Comparison of ENCODE assay signal across 14 cellular contexts in the genomic region with DNA sequence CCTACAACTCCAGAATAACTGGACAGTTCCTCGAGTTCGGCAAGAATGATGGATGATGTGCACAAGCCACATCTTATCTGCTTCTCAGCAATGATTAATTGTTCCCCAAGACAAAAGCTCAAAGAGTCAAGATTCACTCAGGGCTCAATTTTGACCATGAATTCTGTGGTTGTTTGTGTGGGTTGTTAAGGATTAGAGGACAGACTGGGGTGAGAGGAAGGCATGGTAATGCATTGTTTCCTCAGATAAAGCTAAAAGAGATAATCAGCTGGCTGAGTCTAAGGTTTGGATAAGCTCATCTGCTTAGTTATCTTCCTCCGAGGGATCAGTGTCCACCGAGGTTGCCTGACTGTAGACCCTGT.
DNase-seq lines count a peak whose midpoint lies in the region; FAIRE-seq and TF ChIP-seq lines count a peak whose summit lies in the region.
"Had no signal": no experiment of that assay in that cellular context is flagged by ENCODE, and none has a peak within 500 bp of the region (broad histone marks: within the 10 kb centered on the region; RNA-seq: fewer than 3 reads in every experiment).

No MANE protein-coding gene starts in this region.

- H4K20me1 ChIP-seq in astrocyte (ENCODE audit: insufficient read depth, low read length): no peaks in the 10 kb centered on the region
- H4K20me1 ChIP-seq: BLaER1 treated with 17β-estradiol and CSF1 and Interleukin-3, amounts not matched to agents 10 nM and 100 nM had no signal

- peaks cover 13% of the 10 kb centered on the region for H3K4me1 Mint-ChIP-seq in astrocyte (ENCODE audit: low read depth, unreplicated experiment)

- no peak overlapping the region for H3K27ac ChIP-seq in astrocyte (ENCODE audit: low read depth, low read length)
- H3K27ac ChIP-seq in mesenchymal stem cell (ENCODE audit: low read length, poor library complexity, severe bottlenecking): no peak overlapping the region
- no peak overlapping the region for H3K27ac ChIP-seq in caudate nucleus (ENCODE audit: low read depth, low read length)
- H3K27ac ChIP-seq: BLaER1 treated with 17β-estradiol and CSF1 and Interleukin-3, amounts not matched to agents 10 nM and 100 nM; GM23248 had no signal

- no peak overlapping the region for H4K91ac ChIP-seq in mesenchymal stem cell (ENCODE audit: low read length)

- no peak overlapping the region for H3K9ac ChIP-seq in astrocyte (ENCODE audit: low read length)
- no peak overlapping the region for H3K9ac ChIP-seq in mesenchymal stem cell (ENCODE audit: low read length)
- H3K9ac ChIP-seq: BLaER1 treated with 17β-estradiol and CSF1 and Interleukin-3, amounts not matched to agents 10 nM and 100 nM; GM23248 had no signal

- H3K79me2 ChIP-seq in astrocyte (ENCODE audit: insufficient read depth, low read length): no peaks in the 10 kb centered on the region

- H3K23ac ChIP-seq in mesenchymal stem cell (ENCODE audit: low read length in 2 of 2): no peak overlapping the region

- no peaks in the 10 kb centered on the region for H3K27me3 ChIP-seq in astrocyte (ENCODE audit: insufficient read depth, low read length)
- H3K27me3 ChIP-seq in mesenchymal stem cell (ENCODE audit: control insufficient read depth in 1 of 2, insufficient read depth in 1 of 2, low read length in 2 of 2): no peaks in the 10 kb centered on the region
- H3K27me3 ChIP-seq: BLaER1 treated with 17β-estradiol and CSF1 and Interleukin-3, amounts not matched to agents 10 nM and 100 nM had no signal

- no peak overlapping the region for H3K4ac ChIP-seq in mesenchymal stem cell (ENCODE audit: low read depth in 1 of 2, low read length in 2 of 2)

- H3K36me3 Mint-ChIP-seq in astrocyte (ENCODE audit: low read depth, unreplicated experiment): no peaks in the 10 kb centered on the region

- H3K36me3 ChIP-seq in astrocyte (ENCODE audit: insufficient read depth, low read length): no peaks in the 10 kb centered on the region
- H3K36me3 ChIP-seq in mesenchymal stem cell (ENCODE audit: control insufficient read depth in 1 of 2, insufficient read depth in 2 of 2, low read depth in 1 of 2, low read length in 2 of 2): no peaks in the 10 kb centered on the region
- H3K36me3 ChIP-seq: BLaER1 treated with 17β-estradiol and CSF1 and Interleukin-3, amounts not matched to agents 10 nM and 100 nM had no signal

- no peak overlapping the region for H2AFZ ChIP-seq in astrocyte (ENCODE audit: low read depth, low read length)
- no peak overlapping the region for H2AFZ ChIP-seq in mesenchymal stem cell (ENCODE audit: low read depth, low read length)
- H2AFZ ChIP-seq: GM23248 had no signal

- peak overlapping the region; percentile 22 for H3K27ac Mint-ChIP-seq in astrocyte (ENCODE audit: unreplicated experiment)
- H3K27ac Mint-ChIP-seq: CD4-positive, alpha-beta T cell had no signal

- DNase-seq in OCI-M1 (lab: John Stamatoyannopoulos, UW) (peak; percentile 25), astrocyte (ENCODE audit: low read depth) (peak; percentile 45), mesenchymal stem cell (peak; percentile 56), H4 (ENCODE audit: low spot score) (no peak), caudate nucleus (lab: John Stamatoyannopoulos, UW) (no peak)
- DNase-seq in activated CD4-positive, alpha-beta T cell treated with anti-CD3 and anti-CD28 coated beads, Interleukin-2, amount 50 U/mL, for 4 hours: no peak
- DNase-seq in effector CD8-positive, alpha-beta T cell (lab: John Stamatoyannopoulos, UW): no peak
- DNase-seq: Calu3; CD4-positive, alpha-beta T cell; DMS 273 treated with DMSO at 0.1 percent for 48 hours; H9 had no signal

- H3K4me2 ChIP-seq in astrocyte (ENCODE audit: low read length): no peak overlapping the region
- no peak overlapping the region for H3K4me2 ChIP-seq in mesenchymal stem cell (ENCODE audit: low read length, poor library complexity, severe bottlenecking)
- H3K4me2 ChIP-seq: BLaER1 treated with 17β-estradiol and CSF1 and Interleukin-3, amounts not matched to agents 10 nM and 100 nM had no signal

- H3K4me3 Mint-ChIP-seq in astrocyte (ENCODE audit: unreplicated experiment): no peak overlapping the region
- H3K4me3 Mint-ChIP-seq: CD4-positive, alpha-beta T cell; H9 had no signal

- peak overlapping the region; percentile 49 for H2AK5ac ChIP-seq in mesenchymal stem cell (ENCODE audit: low read length, severe bottlenecking)

- H4K8ac ChIP-seq in mesenchymal stem cell (ENCODE audit: low read length): no peak overlapping the region

- H3K18ac ChIP-seq in mesenchymal stem cell (ENCODE audit: low read depth in 1 of 2, low read length in 2 of 2): no peak overlapping the region

- H3K4me3 ChIP-seq in astrocyte (ENCODE audit: insufficient read depth, low read depth, low read length): no peak overlapping the region
- H3K4me3 ChIP-seq in mesenchymal stem cell (ENCODE audit: insufficient read depth in 1 of 2, low read depth in 1 of 2, low read length in 2 of 2): no peak overlapping the region
- H3K4me3 ChIP-seq: BLaER1 treated with 17β-estradiol and CSF1 and Interleukin-3, amounts not matched to agents 10 nM and 100 nM; GM23248 had no signal

- H2BK12ac ChIP-seq in mesenchymal stem cell (ENCODE audit: low read length in 2 of 2): no peak overlapping the region

- H3K14ac ChIP-seq in mesenchymal stem cell (ENCODE audit: low read length in 2 of 2): no peak overlapping the region

- H3K27me3 Mint-ChIP-seq in astrocyte (ENCODE audit: low read depth, unreplicated experiment): no peaks in the 10 kb centered on the region

- WGBS in mesenchymal stem cell: 51% methylated on average over 4 of the region's 4 CpGs

- H3K9me3 ChIP-seq in astrocyte (ENCODE audit: insufficient read depth, low read depth, low read length) (no peaks in the 10 kb centered on the region), mesenchymal stem cell (ENCODE audit: control insufficient read depth, low read length) (no peaks in the 10 kb centered on the region)
- H3K9me3 ChIP-seq: BLaER1 treated with 17β-estradiol and CSF1 and Interleukin-3, amounts not matched to agents 10 nM and 100 nM had no signal

- no peak overlapping the region for H2BK5ac ChIP-seq in mesenchymal stem cell (ENCODE audit: low read depth, low read length, poor library complexity, severe bottlenecking)

- H3K9me3 Mint-ChIP-seq in astrocyte (ENCODE audit: unreplicated experiment): peaks cover 1% of the 10 kb centered on the region
- H3K9me3 Mint-ChIP-seq: CD4-positive, alpha-beta T cell; H9 had no signal

- FAIRE-seq in astrocyte (lab: Jason Lieb, UNC): no peak
- FAIRE-seq: GM12891 had no signal

- H3K4me1 ChIP-seq in astrocyte (ENCODE audit: insufficient read depth, low read length) (no peaks in the 10 kb centered on the region), mesenchymal stem cell (ENCODE audit: control insufficient read depth, insufficient read depth, low read depth, low read length) (peaks cover 2% of the 10 kb centered on the region)
- H3K4me1 ChIP-seq: BLaER1 treated with 17β-estradiol and CSF1 and Interleukin-3, amounts not matched to agents 10 nM and 100 nM had no signal

- TF ChIP-seq CTCF in astrocyte (IDR thresholded peaks at IDR 0.05; ENCODE audit: insufficient read depth, low read depth, low read length): no peak

- H3K79me1 ChIP-seq in mesenchymal stem cell (replicated peaks; ENCODE audit: low read length, poor library complexity, severe bottlenecking): no peaks in the 10 kb centered on the region

- no peak overlapping the region for H2BK15ac ChIP-seq in mesenchymal stem cell (ENCODE audit: low read depth, poor library complexity, severe bottlenecking)

- H2BK120ac ChIP-seq in mesenchymal stem cell (ENCODE audit: low read depth, low read length): no peak overlapping the region

Comparison
In these comparisons a context has a peak if more than half of its experiments do, and no peak if none do; other contexts are left out.
1. DNase-seq: peak in OCI-M1 (single experiment), astrocyte (single experiment) and mesenchymal stem cell (single experiment); none in activated CD4-positive, alpha-beta T cell treated with anti-CD3 and anti-CD28 coated beads, Interleukin-2, amount 50 U/mL, for 4 hours (0 of 2), H4 (single experiment), caudate nucleus (0 of 61) and effector CD8-positive, alpha-beta T cell (single experiment).